1 cellular context compared by ENCODE assay signal in genomic region chr17:41959030-41959335, GRCh38.
TF ChIP-seq lines count a peak whose summit lies in the region.

No MANE protein-coding gene starts in this region.

TF ChIP-seq in GM23338, 12 proteins besides CTCF, POLR2A, EP300 and RAD21:
- no peak for TF ChIP-seq EZH2 (IDR thresholded peaks at IDR 0.05; ENCODE audit: low read depth, unreplicated experiment)
- no peak for TF ChIP-seq EZH2phosphoT487 (IDR thresholded peaks at IDR 0.05; ENCODE audit: unreplicated experiment)
